In genomic region chr7:118312051-118312450, GRCh38 we compare ENCODE assay signal across 1 cellular context.
TF ChIP-seq lines count a peak whose summit lies in the region.

No MANE protein-coding gene starts in this region.

TF ChIP-seq in GM23338, 12 proteins besides CTCF, POLR2A, EP300 and RAD21 (continued from another document):
- TF ChIP-seq REST (IDR thresholded peaks at IDR 0.05; ENCODE audit: unreplicated experiment) = no peak
TF ChIP-seq in GM23338: peak in this region for 0.
